23 cellular contexts compared by ENCODE assay signal in the genomic region with DNA sequence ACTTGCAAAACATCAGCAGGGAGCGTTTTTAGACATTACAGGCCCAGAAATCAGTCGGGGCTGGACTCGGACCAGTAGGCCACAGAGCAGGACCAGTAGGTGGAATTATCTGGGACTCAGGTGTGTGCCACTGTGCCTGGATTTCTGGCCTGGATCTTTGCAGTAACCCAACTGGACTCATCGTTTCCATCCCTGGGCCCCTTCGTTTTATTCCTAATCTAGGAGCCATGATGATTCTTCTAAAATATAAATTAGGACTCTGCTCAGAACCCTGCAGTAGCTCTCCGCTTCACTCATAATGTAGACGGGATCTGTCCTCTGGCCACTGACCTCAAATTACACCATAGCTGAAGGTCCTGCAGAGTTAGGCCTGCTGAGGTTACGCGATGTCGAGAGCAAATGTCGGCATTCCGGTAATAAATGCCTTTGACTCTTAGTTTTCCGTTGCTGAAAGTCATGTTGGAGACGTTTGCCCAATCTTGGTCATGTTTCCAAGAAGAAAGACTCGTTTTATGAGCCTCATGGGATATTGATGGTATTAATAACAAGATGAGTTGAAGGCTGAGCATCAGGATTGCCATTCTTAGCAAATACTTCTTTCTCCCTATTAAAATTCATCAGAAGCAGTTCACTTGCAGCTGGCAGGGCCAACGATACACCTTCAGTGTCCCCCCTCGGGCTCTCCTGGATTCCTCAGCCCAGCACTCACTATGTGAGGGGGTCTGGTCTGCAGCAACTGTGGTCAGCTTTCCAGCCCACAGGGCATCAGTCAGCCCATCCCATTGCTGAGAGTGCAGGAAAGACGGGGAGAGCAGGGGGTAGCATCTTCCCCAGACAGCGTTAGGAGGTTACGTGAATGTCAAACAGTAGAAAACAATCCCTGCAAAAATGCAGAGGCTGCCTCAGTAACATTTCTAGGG.
"Had no signal": no experiment of that assay in that cellular context is flagged by ENCODE, and none has a peak within 500 bp of the region (broad histone marks: within the 10 kb centered on the region; RNA-seq: fewer than 3 reads in every experiment).

No MANE protein-coding gene starts in this region.

- H3K4me1 Mint-ChIP-seq: activated naive CD8-positive, alpha-beta T cell treated with anti-CD3 and anti-CD28 coated beads for 36 hours had no signal

- DNase-seq: activated CD4-positive, alpha-beta T cell treated with anti-CD3 and anti-CD28 coated beads, Interleukin-2, amount 50 U/mL, for 1 hour; activated CD8-positive, alpha-beta memory T cell treated with anti-CD3 and anti-CD28 coated beads, Interleukin-2, amount 50 U/mL, for 4 hours; activated naive CD8-positive, alpha-beta T cell treated with anti-CD3 and anti-CD28 coated beads for 36 hours; activated T-cell treated with anti-CD3 and anti-CD28 coated beads, Interleukin-2, amount 50 U/mL, for 48 hours; amniotic stem cell; body of pancreas; caudate nucleus; cortex of kidney; effector CD4-positive, alpha-beta T cell; left colon; SHP77 treated with DMSO at 0.1 percent for 48 hours; stimulated activated CD4-positive, alpha-beta T cell treated with anti-CD3 and anti-CD28 coated beads, Interleukin-2, amount 100 ng/mL, for 48 hours; T-helper 1 cell; T1000 had no signal

- H3K4me3 ChIP-seq: body of pancreas, hepatocyte, lung, skin epidermis, testis had no signal

- H3K36me3 Mint-ChIP-seq: activated naive CD8-positive, alpha-beta T cell treated with anti-CD3 and anti-CD28 coated beads for 36 hours had no signal

- ATAC-seq: activated CD4-positive, CD25-positive, alpha-beta regulatory T cell treated with anti-CD3 and anti-CD28 coated beads, Interleukin-2, amount 50 U/mL, for 24 hours; body of pancreas; esophagus mucosa; left colon had no signal

- H3K4me3 Mint-ChIP-seq: activated naive CD8-positive, alpha-beta T cell treated with anti-CD3 and anti-CD28 coated beads for 36 hours; mesothelial cell of epicardium; nephron; stimulated activated naive CD8-positive, alpha-beta T cell treated with anti-CD3 and anti-CD28 coated beads, Interleukin-15, Interleukin-2, amounts not matched to agents 100 ng/mL and 50 ng/mL, for 24 hours had no signal

- H3K27ac Mint-ChIP-seq: activated naive CD8-positive, alpha-beta T cell treated with anti-CD3 and anti-CD28 coated beads for 36 hours; mesothelial cell of epicardium; nephron; stimulated activated naive CD8-positive, alpha-beta T cell treated with anti-CD3 and anti-CD28 coated beads, Interleukin-15, Interleukin-2, amounts not matched to agents 100 ng/mL and 50 ng/mL, for 24 hours had no signal

- H3K27me3 ChIP-seq: body of pancreas, hepatocyte, testis had no signal

- H3K9me3 Mint-ChIP-seq: activated naive CD8-positive, alpha-beta T cell treated with anti-CD3 and anti-CD28 coated beads for 36 hours; mesothelial cell of epicardium; nephron; stimulated activated naive CD8-positive, alpha-beta T cell treated with anti-CD3 and anti-CD28 coated beads, Interleukin-15, Interleukin-2, amounts not matched to agents 100 ng/mL and 50 ng/mL, for 24 hours had no signal

- H2AFZ ChIP-seq: hepatocyte had no signal

- H3K9me3 ChIP-seq: body of pancreas, testis had no signal

- H3K27ac ChIP-seq: hepatocyte, testis had no signal

- H3K4me2 ChIP-seq: hepatocyte had no signal

- H3K79me2 ChIP-seq: hepatocyte had no signal
